In genomic region chr5:119078071-119078846, GRCh38 we compare ENCODE assay signal across 19 cellular contexts. TPM values are rescaled to one million over a fixed set of nuclear protein-coding genes. Genes with fewer than 3 reads are reported as not detected.
DNase-seq lines count a peak whose midpoint lies in the region; ATAC-seq and TF ChIP-seq lines count a peak whose summit lies in the region.
"Had no signal": no experiment of that assay in that cellular context is flagged by ENCODE, and none has a peak within 500 bp of the region (broad histone marks: within the 10 kb centered on the region; RNA-seq: fewer than 3 reads in every experiment).

No MANE protein-coding gene starts in this region.

- no peak overlapping the region for H2AFZ ChIP-seq in smooth muscle cell (ENCODE audit: low read depth)

- CTCF ChIA-PET in activated CD8-positive, alpha-beta T cell treated with anti-CD3 and anti-CD28 coated beads for 36 hours (lab: Charles Lee), result interaction anchor here (1.0 to 1.3 kb wide), 4 partner anchors 90 to 334 kb away, joined by 3 to 4 read pairs (median 4); partner anchors contain the start of gene DTWD2
- CTCF ChIA-PET in activated CD8-positive, alpha-beta T cell treated with anti-CD3 and anti-CD28 coated beads, Interleukin-2, amount 10 ng/mL, durations not matched to agents 7 days and 5 days (lab: Charles Lee), result interaction anchor here (1.3 to 1.6 kb wide), 2 partner anchors 56 to 334 kb away, joined by 5 to 6 read pairs; no protein-coding TSS in a partner anchor

- no peak for ATAC-seq in activated CD8-positive, alpha-beta T cell treated with anti-CD3 and anti-CD28 coated beads for 36 hours
- ATAC-seq in activated CD8-positive, alpha-beta T cell treated with anti-CD3 and anti-CD28 coated beads, Interleukin-2, amount 10 ng/mL, durations not matched to agents 7 days and 5 days, result no peak
- ATAC-seq in HG02642 (IDR thresholded peaks at IDR 0.05; ENCODE audit: poor library complexity, unreplicated experiment) (peak; percentile 25), GM21381 (IDR thresholded peaks at IDR 0.05; ENCODE audit: unreplicated experiment) (no peak)
- no peak for ATAC-seq in activated T-helper 17 cell treated with anti-CD3 and anti-CD28 coated beads, Interleukin-2, amount 50 U/mL, for 72 hours (replicated peaks)
- ATAC-seq: A549, left lung had no signal

- H4K20me1 ChIP-seq in smooth muscle cell (ENCODE audit: low read depth), result peaks cover 36% of the 10 kb centered on the region

- POLR2A ChIA-PET in activated CD8-positive, alpha-beta T cell treated with anti-CD3 and anti-CD28 coated beads for 36 hours (lab: Charles Lee), result interaction anchor here (0.9 to 1.9 kb wide), 2 partner anchors 7 to 192 kb away, joined by 3 to 9 read pairs; partner anchors contain the start of gene DMXL1
- POLR2A ChIA-PET in activated CD8-positive, alpha-beta T cell treated with anti-CD3 and anti-CD28 coated beads, Interleukin-2, amount 10 ng/mL, durations not matched to agents 7 days and 5 days (lab: Charles Lee), result interaction anchor here (2.8 kb wide), 1 partner anchor 7 kb away, joined by 12 read pairs; the partner anchor contains the start of gene DMXL1

- H3K27me3 Mint-ChIP-seq in activated CD8-positive, alpha-beta T cell treated with anti-CD3 and anti-CD28 coated beads for 36 hours, result no peaks in the 10 kb centered on the region
- no peaks in the 10 kb centered on the region for H3K27me3 Mint-ChIP-seq in activated CD8-positive, alpha-beta T cell treated with anti-CD3 and anti-CD28 coated beads, Interleukin-2, amount 10 ng/mL, durations not matched to agents 7 days and 5 days (ENCODE audit: low read depth)
- H3K27me3 Mint-ChIP-seq in activated T-helper 17 cell treated with anti-CD3 and anti-CD28 coated beads, Interleukin-2, amount 50 U/mL, for 72 hours, result no peaks in the 10 kb centered on the region

- intact Hi-C loops in activated CD8-positive, alpha-beta T cell treated with anti-CD3 and anti-CD28 coated beads for 36 hours (cut with micrococcal nuclease), result no loop called here
- intact Hi-C loops in left ventricle myocardium inferior (cut with micrococcal nuclease), result no loop called here

- H3K36me3 ChIP-seq in smooth muscle cell (ENCODE audit: low read depth), result no peaks in the 10 kb centered on the region
- no peaks in the 10 kb centered on the region for H3K36me3 ChIP-seq in left ventricle myocardium inferior
- H3K36me3 ChIP-seq: left lung, sigmoid colon, transverse colon had no signal

- peak overlapping the region; percentile 38 for H3K27ac Mint-ChIP-seq in activated CD8-positive, alpha-beta T cell treated with anti-CD3 and anti-CD28 coated beads for 36 hours
- H3K27ac Mint-ChIP-seq in activated CD8-positive, alpha-beta T cell treated with anti-CD3 and anti-CD28 coated beads, Interleukin-2, amount 10 ng/mL, durations not matched to agents 7 days and 5 days, result no peak overlapping the region
- H3K27ac Mint-ChIP-seq in activated T-helper 17 cell treated with anti-CD3 and anti-CD28 coated beads, Interleukin-2, amount 50 U/mL, for 72 hours, result peak overlapping the region; percentile 74

- H3K27ac ChIP-seq in smooth muscle cell (ENCODE audit: low read depth) (peak overlapping the region; percentile 75), left ventricle myocardium inferior (replicated peaks) (no peak overlapping the region)
- H3K27ac ChIP-seq: A549, C4-2B, left lung, sigmoid colon, transverse colon had no signal

- peaks cover 81% of the 10 kb centered on the region for H3K79me2 ChIP-seq in smooth muscle cell (ENCODE audit: low read depth)

- TF ChIP-seq CTCF in activated CD8-positive, alpha-beta T cell treated with anti-CD3 and anti-CD28 coated beads for 36 hours (IDR thresholded peaks at IDR 0.05), result no peak
- no peak for TF ChIP-seq CTCF in smooth muscle cell (IDR thresholded peaks at IDR 0.05; ENCODE audit: borderline replicate concordance, insufficient read depth, poor library complexity, severe bottlenecking)
- TF ChIP-seq CTCF in left ventricle myocardium inferior (IDR thresholded peaks at IDR 0.05; ENCODE audit: borderline replicate concordance), result no peak

- WGBS in smooth muscle cell (ENCODE audit: low lambda C conversion rate), result 92% methylated on average over 1 of the region's 1 CpG

- no peak for DNase-seq in activated CD8-positive, alpha-beta T cell treated with anti-CD3 and anti-CD28 coated beads for 36 hours
- DNase-seq in activated CD8-positive, alpha-beta T cell treated with anti-CD3 and anti-CD28 coated beads, Interleukin-2, amount 10 ng/mL, durations not matched to agents 7 days and 5 days, result no peak
- DNase-seq in smooth muscle cell (lab: John Stamatoyannopoulos, UW; ENCODE audit: unreplicated experiment) (no peak), OCI-M2 (lab: John Stamatoyannopoulos, UW; ENCODE audit: unreplicated experiment) (no peak), left ventricle myocardium inferior (no peak)
- DNase-seq: activated CD4-positive, alpha-beta T cell treated with anti-CD3 and anti-CD28 coated beads, Interleukin-2, amount 50 U/mL, for 1 hour; foreskin fibroblast; left lung; NCI-H187; NCI-H446 treated with DMSO at 0.1 percent for 48 hours; Right ventricle myocardium superior; sigmoid colon; stimulated activated CD4-positive, alpha-beta T cell treated with anti-CD3 and anti-CD28 coated beads, Interleukin-2, amount 100 ng/mL, for 48 hours; transverse colon had no signal

- no peak overlapping the region for H3K4me3 Mint-ChIP-seq in activated CD8-positive, alpha-beta T cell treated with anti-CD3 and anti-CD28 coated beads for 36 hours
- no peak overlapping the region for H3K4me3 Mint-ChIP-seq in activated CD8-positive, alpha-beta T cell treated with anti-CD3 and anti-CD28 coated beads, Interleukin-2, amount 10 ng/mL, durations not matched to agents 7 days and 5 days
- H3K4me3 Mint-ChIP-seq in activated T-helper 17 cell treated with anti-CD3 and anti-CD28 coated beads, Interleukin-2, amount 50 U/mL, for 72 hours, result peak overlapping the region; percentile 68

- H3K36me3 Mint-ChIP-seq in activated CD8-positive, alpha-beta T cell treated with anti-CD3 and anti-CD28 coated beads for 36 hours (ENCODE audit: low read depth), result peaks cover 6% of the 10 kb centered on the region
- peaks cover 10% of the 10 kb centered on the region for H3K36me3 Mint-ChIP-seq in activated CD8-positive, alpha-beta T cell treated with anti-CD3 and anti-CD28 coated beads, Interleukin-2, amount 10 ng/mL, durations not matched to agents 7 days and 5 days (ENCODE audit: low read depth)
- H3K36me3 Mint-ChIP-seq in activated T-helper 17 cell treated with anti-CD3 and anti-CD28 coated beads, Interleukin-2, amount 50 U/mL, for 72 hours (ENCODE audit: low read depth), result peaks cover 25% of the 10 kb centered on the region

- peaks cover 6% of the 10 kb centered on the region for H3F3A ChIP-seq in smooth muscle cell (ENCODE audit: low read depth)

- no peaks in the 10 kb centered on the region for H3K9me3 Mint-ChIP-seq in activated CD8-positive, alpha-beta T cell treated with anti-CD3 and anti-CD28 coated beads for 36 hours
- no peaks in the 10 kb centered on the region for H3K9me3 Mint-ChIP-seq in activated CD8-positive, alpha-beta T cell treated with anti-CD3 and anti-CD28 coated beads, Interleukin-2, amount 10 ng/mL, durations not matched to agents 7 days and 5 days (ENCODE audit: insufficient read depth)
- no peaks in the 10 kb centered on the region for H3K9me3 Mint-ChIP-seq in activated T-helper 17 cell treated with anti-CD3 and anti-CD28 coated beads, Interleukin-2, amount 50 U/mL, for 72 hours

- H3K9ac ChIP-seq in smooth muscle cell (ENCODE audit: low read depth), result no peak overlapping the region

- H3K9me3 ChIP-seq in smooth muscle cell (replicated peaks; ENCODE audit: low read depth) (no peaks in the 10 kb centered on the region), left ventricle myocardium inferior (replicated peaks) (no peaks in the 10 kb centered on the region)
- H3K9me3 ChIP-seq: A549, left lung, sigmoid colon, transverse colon had no signal

- H3K4me2 ChIP-seq in smooth muscle cell, result peak overlapping the region; percentile 78
- H3K4me2 ChIP-seq: A549 had no signal

- H3K4me1 Mint-ChIP-seq in activated CD8-positive, alpha-beta T cell treated with anti-CD3 and anti-CD28 coated beads for 36 hours (ENCODE audit: low read depth), result peaks cover 55% of the 10 kb centered on the region
- peaks cover 40% of the 10 kb centered on the region for H3K4me1 Mint-ChIP-seq in activated CD8-positive, alpha-beta T cell treated with anti-CD3 and anti-CD28 coated beads, Interleukin-2, amount 10 ng/mL, durations not matched to agents 7 days and 5 days (ENCODE audit: low read depth)
- H3K4me1 Mint-ChIP-seq in activated T-helper 17 cell treated with anti-CD3 and anti-CD28 coated beads, Interleukin-2, amount 50 U/mL, for 72 hours, result peaks cover 36% of the 10 kb centered on the region

- H3K4me1 ChIP-seq in smooth muscle cell (ENCODE audit: low read depth) (peaks cover 17% of the 10 kb centered on the region), left ventricle myocardium inferior (peaks cover 73% of the 10 kb centered on the region)
- H3K4me1 ChIP-seq: A549 had no signal

- H3K27me3 ChIP-seq in smooth muscle cell (ENCODE audit: low read depth) (no peaks in the 10 kb centered on the region), left ventricle myocardium inferior (ENCODE audit: low read depth) (no peaks in the 10 kb centered on the region)
- H3K27me3 ChIP-seq: left lung, sigmoid colon, transverse colon had no signal

- H3K4me3 ChIP-seq in smooth muscle cell (no peak overlapping the region), left ventricle myocardium inferior (no peak overlapping the region)
- H3K4me3 ChIP-seq: A549, left lung, sigmoid colon, transverse colon had no signal

RNA-seq across cellular contexts. Expression of gene DMXL1, which starts 7.4 kb away (rescaled TPM):
- total RNA-seq in activated CD8-positive, alpha-beta T cell treated with anti-CD3 and anti-CD28 coated beads for 36 hours, result 10 to 100 TPM; 20.8 to 23.3 TPM
- 10 to 100 TPM; 32.3 to 33.9 TPM for total RNA-seq in activated CD8-positive, alpha-beta T cell treated with anti-CD3 and anti-CD28 coated beads, Interleukin-2, amount 10 ng/mL, durations not matched to agents 7 days and 5 days
- 10 to 100 TPM; 21.2 to 36.0 TPM for total RNA-seq in activated T-helper 17 cell treated with anti-CD3 and anti-CD28 coated beads, Interleukin-2, amount 50 U/mL, for 72 hours
- total RNA-seq in smooth muscle cell (59.3 and 76.0 TPM in 2 replicates), left ventricle myocardium inferior (22.3 TPM)
- polyA plus RNA-seq in smooth muscle cell, result 9.6 TPM in 2 replicates
